25 cellular contexts compared by ENCODE assay signal in the genomic region with DNA sequence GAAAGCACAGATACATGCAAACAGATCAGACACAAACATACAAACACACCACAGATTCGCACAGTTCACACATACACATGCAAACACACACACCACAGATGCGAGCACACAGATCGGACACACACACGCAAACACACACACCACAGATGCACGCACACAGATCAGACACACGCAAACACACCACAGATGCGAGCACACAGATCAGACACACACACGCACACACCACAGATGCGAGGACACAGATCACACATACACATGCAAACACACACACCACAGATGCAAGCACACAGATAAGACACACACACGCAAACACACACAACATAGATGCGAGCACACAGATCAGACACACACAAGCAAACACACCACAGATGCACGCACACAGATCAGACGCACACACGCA.
"Had no signal": no experiment of that assay in that cellular context is flagged by ENCODE, and none has a peak within 500 bp of the region (broad histone marks: within the 10 kb centered on the region; RNA-seq: fewer than 3 reads in every experiment).

No MANE protein-coding gene starts in this region.

- DNase-seq: activated CD4-positive, alpha-beta T cell treated with anti-CD3 and anti-CD28 coated beads for 36 hours; activated CD4-positive, CD25-positive, alpha-beta regulatory T cell; activated CD8-positive, alpha-beta memory T cell treated with anti-CD3 and anti-CD28 coated beads, Interleukin-2, amount 10 ng/mL, durations not matched to agents 7 days and 5 days; activated CD8-positive, alpha-beta T cell treated with anti-CD3 and anti-CD28 coated beads, Interleukin-2, amount 10 ng/mL, durations not matched to agents 7 days and 5 days; activated gamma-delta T cell; activated naive CD4-positive, alpha-beta T cell treated with anti-CD3 and anti-CD28 coated beads, Interleukin-2, amount 10 ng/mL, durations not matched to agents 7 days and 5 days; activated naive CD8-positive, alpha-beta T cell treated with anti-CD3 and anti-CD28 coated beads, Interleukin-2, amount 10 ng/mL, durations not matched to agents 7 days and 5 days; activated T-cell treated with anti-CD3 and anti-CD28 coated beads, Interleukin-2, amount 50 U/mL, for 72 hours; brain microvascular endothelial cell; caudate nucleus; cortex of kidney; effector memory CD8-positive, alpha-beta T cell; mammary epithelial cell; naive B cell; nephron progenitor cell; ovary; psoas muscle; stimulated activated naive CD4-positive, alpha-beta T cell treated with Interleukin-2 at 50 U/mL for 16 hours; testis; transverse colon had no signal

- H3K27ac Mint-ChIP-seq: activated CD4-positive, alpha-beta T cell treated with anti-CD3 and anti-CD28 coated beads for 36 hours; activated CD8-positive, alpha-beta memory T cell treated with anti-CD3 and anti-CD28 coated beads, Interleukin-2, amount 10 ng/mL, durations not matched to agents 7 days and 5 days; activated CD8-positive, alpha-beta T cell treated with anti-CD3 and anti-CD28 coated beads, Interleukin-2, amount 10 ng/mL, durations not matched to agents 7 days and 5 days; activated naive CD4-positive, alpha-beta T cell treated with anti-CD3 and anti-CD28 coated beads, Interleukin-2, amount 10 ng/mL, durations not matched to agents 7 days and 5 days; activated naive CD8-positive, alpha-beta T cell treated with anti-CD3 and anti-CD28 coated beads, Interleukin-2, amount 10 ng/mL, durations not matched to agents 7 days and 5 days; activated T-cell treated with anti-CD3 and anti-CD28 coated beads, Interleukin-2, amount 50 U/mL, for 72 hours; effector memory CD8-positive, alpha-beta T cell; naive B cell; nephron progenitor cell had no signal

- H3K9me3 ChIP-seq: ascending aorta, gastroesophageal sphincter, ovary, psoas muscle, testis, transverse colon had no signal

- H3K4me3 Mint-ChIP-seq: activated CD4-positive, alpha-beta T cell treated with anti-CD3 and anti-CD28 coated beads for 36 hours; activated CD8-positive, alpha-beta memory T cell treated with anti-CD3 and anti-CD28 coated beads, Interleukin-2, amount 10 ng/mL, durations not matched to agents 7 days and 5 days; activated CD8-positive, alpha-beta T cell treated with anti-CD3 and anti-CD28 coated beads, Interleukin-2, amount 10 ng/mL, durations not matched to agents 7 days and 5 days; activated naive CD4-positive, alpha-beta T cell treated with anti-CD3 and anti-CD28 coated beads, Interleukin-2, amount 10 ng/mL, durations not matched to agents 7 days and 5 days; activated naive CD8-positive, alpha-beta T cell treated with anti-CD3 and anti-CD28 coated beads, Interleukin-2, amount 10 ng/mL, durations not matched to agents 7 days and 5 days; activated T-cell treated with anti-CD3 and anti-CD28 coated beads, Interleukin-2, amount 50 U/mL, for 72 hours; effector memory CD8-positive, alpha-beta T cell; mesothelial cell of epicardium; naive B cell; nephron progenitor cell had no signal

- H3K4me2 ChIP-seq: hepatocyte had no signal

- H3K4me3 ChIP-seq: ascending aorta, gastroesophageal sphincter, hepatocyte, ovary, psoas muscle, testis, transverse colon had no signal

- H3K4me1 Mint-ChIP-seq: activated naive CD4-positive, alpha-beta T cell treated with anti-CD3 and anti-CD28 coated beads, Interleukin-2, amount 10 ng/mL, durations not matched to agents 7 days and 5 days had no signal

- H3K9me3 Mint-ChIP-seq: activated naive CD4-positive, alpha-beta T cell treated with anti-CD3 and anti-CD28 coated beads, Interleukin-2, amount 10 ng/mL, durations not matched to agents 7 days and 5 days; activated naive CD8-positive, alpha-beta T cell treated with anti-CD3 and anti-CD28 coated beads, Interleukin-2, amount 10 ng/mL, durations not matched to agents 7 days and 5 days; activated T-cell treated with anti-CD3 and anti-CD28 coated beads, Interleukin-2, amount 50 U/mL, for 72 hours; effector memory CD8-positive, alpha-beta T cell; mesothelial cell of epicardium; naive B cell; nephron progenitor cell had no signal

- H3K27me3 Mint-ChIP-seq: activated CD8-positive, alpha-beta memory T cell treated with anti-CD3 and anti-CD28 coated beads, Interleukin-2, amount 10 ng/mL, durations not matched to agents 7 days and 5 days had no signal

- H3K27ac ChIP-seq: ascending aorta, brain microvascular endothelial cell, gastroesophageal sphincter, hepatocyte, ovary, psoas muscle, testis, transverse colon had no signal

- H3K36me3 Mint-ChIP-seq: activated CD8-positive, alpha-beta memory T cell treated with anti-CD3 and anti-CD28 coated beads, Interleukin-2, amount 10 ng/mL, durations not matched to agents 7 days and 5 days; activated naive CD4-positive, alpha-beta T cell treated with anti-CD3 and anti-CD28 coated beads, Interleukin-2, amount 10 ng/mL, durations not matched to agents 7 days and 5 days; activated naive CD8-positive, alpha-beta T cell treated with anti-CD3 and anti-CD28 coated beads, Interleukin-2, amount 10 ng/mL, durations not matched to agents 7 days and 5 days; mesothelial cell of epicardium; naive B cell had no signal

- ATAC-seq: activated CD4-positive, alpha-beta T cell treated with anti-CD3 and anti-CD28 coated beads for 36 hours; activated CD8-positive, alpha-beta memory T cell treated with anti-CD3 and anti-CD28 coated beads, Interleukin-2, amount 10 ng/mL, durations not matched to agents 7 days and 5 days; activated CD8-positive, alpha-beta T cell treated with anti-CD3 and anti-CD28 coated beads, Interleukin-2, amount 10 ng/mL, durations not matched to agents 7 days and 5 days; activated T-cell treated with anti-CD3 and anti-CD28 coated beads, Interleukin-2, amount 50 U/mL, for 72 hours; effector memory CD8-positive, alpha-beta T cell; gastroesophageal sphincter; left colon; psoas muscle had no signal

- H3K36me3 ChIP-seq: ascending aorta, brain microvascular endothelial cell, gastroesophageal sphincter, ovary, transverse colon had no signal

- H3K4me1 ChIP-seq: psoas muscle, testis had no signal

- H3K27me3 ChIP-seq: ascending aorta, brain microvascular endothelial cell, hepatocyte, ovary, testis, transverse colon had no signal

- H2AFZ ChIP-seq: hepatocyte had no signal
